1 cellular context compared by ENCODE assay signal in genomic region chr7:157336383-157337315, GRCh38.
A peak's percentile ranks its signal among the peaks of the same experiment; 100 is the strongest.
TF ChIP-seq lines count a peak whose summit lies in the region.

Gene DNAJB6, plus strand, starts transcription at chr7:157337004. Its CDS starts 21,569 bp downstream, at chr7:157358573.

TF ChIP-seq in HepG2, 621 proteins besides CTCF, POLR2A, EP300 and RAD21 (continued from another document and continues in another):
- no peak for TF ChIP-seq CREB3 (CRISPR knock-in tag; IDR thresholded peaks at IDR 0.05)
- TF ChIP-seq MXD1 (CRISPR knock-in tag; IDR thresholded peaks at IDR 0.05), result no peak
- TF ChIP-seq MTA1 (CRISPR knock-in tag; IDR thresholded peaks at IDR 0.05; ENCODE audit: borderline replicate concordance), result no peak
- no peak for TF ChIP-seq RFX3 (CRISPR knock-in tag; IDR thresholded peaks at IDR 0.05)
- TF ChIP-seq HNF4A (CRISPR knock-in tag; IDR thresholded peaks at IDR 0.05), result no peak
- no peak for TF ChIP-seq ARNTL (CRISPR knock-in tag; IDR thresholded peaks at IDR 0.05)
- no peak for TF ChIP-seq ZNF784 (CRISPR knock-in tag; IDR thresholded peaks at IDR 0.05; ENCODE audit: borderline replicate concordance)
- TF ChIP-seq HNRNPL (IDR thresholded peaks at IDR 0.05; ENCODE audit: low read depth, low read length), result no peak
- no peak for TF ChIP-seq MTF2 (CRISPR knock-in tag; IDR thresholded peaks at IDR 0.05; ENCODE audit: borderline replicate concordance)
- TF ChIP-seq ZNF124 (CRISPR knock-in tag; IDR thresholded peaks at IDR 0.05), result no peak
- TF ChIP-seq ARNT (IDR thresholded peaks at IDR 0.05), result no peak
- TF ChIP-seq ZNF672 (CRISPR knock-in tag; IDR thresholded peaks at IDR 0.05), result no peak
- TF ChIP-seq KDM5A (IDR thresholded peaks at IDR 0.05; ENCODE audit: borderline replicate concordance, low read length), result no peak; the same call in 1 of the 2 replicates
- TF ChIP-seq ZNF883 (CRISPR knock-in tag; IDR thresholded peaks at IDR 0.05; ENCODE audit: not compliant biosample characterization), result no peak
- TF ChIP-seq ZNF543 (CRISPR knock-in tag; IDR thresholded peaks at IDR 0.05), result no peak
- TF ChIP-seq KDM1A (CRISPR knock-in tag; IDR thresholded peaks at IDR 0.05), result no peak
- TF ChIP-seq ARHGAP35 (CRISPR knock-in tag; IDR thresholded peaks at IDR 0.05; ENCODE audit: borderline replicate concordance), result peak; percentile 84; the same call in 1 of the 2 replicates
- TF ChIP-seq ZBTB38 (CRISPR knock-in tag; IDR thresholded peaks at IDR 0.05), result peak; percentile 84
- no peak for TF ChIP-seq RARA (CRISPR knock-in tag; IDR thresholded peaks at IDR 0.05)
- 0 out of 2 replicates have a peak, but pooled peaks have one; percentile 45 for TF ChIP-seq MYPOP (CRISPR knock-in tag; IDR thresholded peaks at IDR 0.05)
- TF ChIP-seq TOE1 (CRISPR knock-in tag; IDR thresholded peaks at IDR 0.05), result no peak
- no peak for TF ChIP-seq ZNF878 (CRISPR knock-in tag; IDR thresholded peaks at IDR 0.05)
- TF ChIP-seq ZNF597 (CRISPR knock-in tag; IDR thresholded peaks at IDR 0.05), result no peak
- no peak for TF ChIP-seq PPARG (CRISPR knock-in tag; conservative IDR thresholded peaks at IDR 0.05)
- no peak for TF ChIP-seq PAWR (CRISPR knock-in tag; IDR thresholded peaks at IDR 0.05; ENCODE audit: borderline replicate concordance)
- no peak for TF ChIP-seq CENPX (CRISPR knock-in tag; IDR thresholded peaks at IDR 0.05)
- no peak; the same call in 1 of the 2 replicates for TF ChIP-seq ETV6 (CRISPR knock-in tag; conservative IDR thresholded peaks at IDR 0.05)
- no peak for TF ChIP-seq HNF4G (IDR thresholded peaks at IDR 0.05; ENCODE audit: borderline replicate concordance, low read depth, low read length)
- TF ChIP-seq HNF4G (CRISPR knock-in tag; IDR thresholded peaks at IDR 0.05; ENCODE audit: borderline replicate concordance, low read depth), result peak; percentile 25; the same call in 1 of the 2 replicates
- no peak for TF ChIP-seq ZNF768 (CRISPR knock-in tag; IDR thresholded peaks at IDR 0.05)
- TF ChIP-seq ZNF264 (CRISPR knock-in tag; IDR thresholded peaks at IDR 0.05), result no peak
- peak; percentile 51 for TF ChIP-seq ELF3 (CRISPR knock-in tag; IDR thresholded peaks at IDR 0.05)
- TF ChIP-seq RNF2 (conservative IDR thresholded peaks at IDR 0.05; ENCODE audit: low read depth), result no peak
- TF ChIP-seq THAP11 (CRISPR knock-in tag; IDR thresholded peaks at IDR 0.05), result peak; percentile 84
- TF ChIP-seq NFYB (CRISPR knock-in tag; IDR thresholded peaks at IDR 0.05), result no peak
- TF ChIP-seq FOXA3 (CRISPR knock-in tag; IDR thresholded peaks at IDR 0.05), result peak; percentile 50
- TF ChIP-seq RERE (CRISPR knock-in tag; IDR thresholded peaks at IDR 0.05; ENCODE audit: low read depth), result no peak
- TF ChIP-seq ZBTB3 (CRISPR knock-in tag; IDR thresholded peaks at IDR 0.05; ENCODE audit: borderline replicate concordance, low read depth), result no peak
- TF ChIP-seq SCMH1 (CRISPR knock-in tag; IDR thresholded peaks at IDR 0.05; ENCODE audit: borderline replicate concordance), result no peak
- TF ChIP-seq RARG (CRISPR knock-in tag; IDR thresholded peaks at IDR 0.05; ENCODE audit: low read depth), result no peak
- TF ChIP-seq IRX3 (CRISPR knock-in tag; IDR thresholded peaks at IDR 0.05; ENCODE audit: borderline replicate concordance, low read depth), result no peak
- no peak for TF ChIP-seq ZNF446 (CRISPR knock-in tag; IDR thresholded peaks at IDR 0.05)
- no peak for TF ChIP-seq ZNF260 (CRISPR knock-in tag; IDR thresholded peaks at IDR 0.05; ENCODE audit: borderline replicate concordance, low read depth)
- TF ChIP-seq ZNF232 (CRISPR knock-in tag; IDR thresholded peaks at IDR 0.05; ENCODE audit: borderline replicate concordance), result peak; percentile 16; the same call in 1 of the 2 replicates
- peak; percentile 37; the same call in 1 of the 2 replicates for TF ChIP-seq NR2C2 (CRISPR knock-in tag; IDR thresholded peaks at IDR 0.05; ENCODE audit: borderline replicate concordance)
- TF ChIP-seq GLMP (CRISPR knock-in tag; IDR thresholded peaks at IDR 0.05; ENCODE audit: borderline replicate concordance), result no peak
- TF ChIP-seq SMAD3 (CRISPR knock-in tag; IDR thresholded peaks at IDR 0.05), result no peak
- TF ChIP-seq ZNF891 (CRISPR knock-in tag; IDR thresholded peaks at IDR 0.05), result no peak
- TF ChIP-seq ZNF761 (CRISPR knock-in tag; conservative IDR thresholded peaks at IDR 0.05), result no peak
- TF ChIP-seq ZNF329 (CRISPR knock-in tag; IDR thresholded peaks at IDR 0.05; ENCODE audit: low read depth), result 0 out of 2 replicates have a peak, but pooled peaks have one; percentile 47
- TF ChIP-seq ZNF510 (CRISPR knock-in tag; IDR thresholded peaks at IDR 0.05; ENCODE audit: low read depth), result no peak
- TF ChIP-seq FOXJ3 (CRISPR knock-in tag; IDR thresholded peaks at IDR 0.05; ENCODE audit: borderline replicate concordance), result peak; percentile 56; the same call in 1 of the 2 replicates
- TF ChIP-seq ISL2 (CRISPR knock-in tag; IDR thresholded peaks at IDR 0.05), result peak; percentile 67
- TF ChIP-seq ZNF253 (CRISPR knock-in tag; IDR thresholded peaks at IDR 0.05; ENCODE audit: borderline replicate concordance), result no peak
- TF ChIP-seq ATF3 (CRISPR knock-in tag; IDR thresholded peaks at IDR 0.05), result no peak
- no peak for TF ChIP-seq ZNF615 (CRISPR knock-in tag; IDR thresholded peaks at IDR 0.05; ENCODE audit: borderline replicate concordance)
- no peak for TF ChIP-seq IKZF4 (CRISPR knock-in tag; IDR thresholded peaks at IDR 0.05; ENCODE audit: borderline replicate concordance, low read depth, not compliant biosample characterization)
- TF ChIP-seq RELA (CRISPR knock-in tag; IDR thresholded peaks at IDR 0.05), result no peak
- no peak for TF ChIP-seq ZNF776 (CRISPR knock-in tag; IDR thresholded peaks at IDR 0.05)
- no peak for TF ChIP-seq PHF5A (CRISPR knock-in tag; IDR thresholded peaks at IDR 0.05; ENCODE audit: low read depth, unreplicated experiment)
- no peak for TF ChIP-seq ZKSCAN5 (CRISPR knock-in tag; IDR thresholded peaks at IDR 0.05)
- TF ChIP-seq MTERF4 (CRISPR knock-in tag; IDR thresholded peaks at IDR 0.05), result peak; percentile 58; the same call in 1 of the 2 replicates
- no peak for TF ChIP-seq ARID3A (IDR thresholded peaks at IDR 0.05; ENCODE audit: low read depth, low read length)
- no peak for TF ChIP-seq ZNF20 (CRISPR knock-in tag; IDR thresholded peaks at IDR 0.05)
- TF ChIP-seq NKX3-1 (CRISPR knock-in tag; IDR thresholded peaks at IDR 0.05), result no peak
- TF ChIP-seq GTF3A (CRISPR knock-in tag; conservative IDR thresholded peaks at IDR 0.05), result no peak
- no peak for TF ChIP-seq ZNF660 (CRISPR knock-in tag; IDR thresholded peaks at IDR 0.05; ENCODE audit: borderline replicate concordance, low read depth)
- TF ChIP-seq NFRKB (IDR thresholded peaks at IDR 0.05), result no peak
